30 cellular contexts compared by ENCODE assay signal in the genomic region with DNA sequence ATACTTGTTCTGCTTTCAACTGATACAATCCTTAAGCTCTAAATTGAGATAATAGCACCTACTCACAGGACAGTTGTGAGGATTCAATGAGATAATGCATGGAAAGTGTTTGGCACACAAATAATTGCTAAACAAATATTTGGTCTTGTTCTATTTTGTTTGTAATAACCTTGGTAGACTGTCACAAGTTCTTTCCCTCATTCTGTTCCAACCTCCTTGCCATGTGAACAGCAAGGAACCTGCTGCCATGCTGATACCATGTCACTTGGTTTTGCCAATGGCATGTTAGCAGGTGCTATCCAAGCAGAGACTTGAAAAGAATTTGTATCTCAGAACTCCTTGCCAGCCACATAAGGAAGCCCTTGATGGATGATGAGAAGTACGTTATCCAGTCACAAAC. TPM values are rescaled to one million over a fixed set of nuclear protein-coding genes. Genes with fewer than 3 reads are reported as not detected.
"Had no signal": no experiment of that assay in that cellular context is flagged by ENCODE, and none has a peak within 500 bp of the region (broad histone marks: within the 10 kb centered on the region; RNA-seq: fewer than 3 reads in every experiment).

No MANE protein-coding gene starts in this region.

- H3K4me1 ChIP-seq: left ventricle myocardium inferior, lower lobe of right lung, pancreas, prostate gland, sigmoid colon, stomach, testis, transverse colon had no signal

- DNase-seq: hypothalamus; immature natural killer cell; kidney; left colon; left ventricle myocardium inferior; lower lobe of right lung; mammary epithelial cell; mesenchymal stem cell; naive thymus-derived CD8-positive, alpha-beta T cell; nucleus accumbens; pancreas; posterior cingulate gyrus; retina; right cardiac atrium; sigmoid colon; small intestine; spleen; stimulated activated CD4-positive, alpha-beta T cell treated with anti-CD3 and anti-CD28 coated beads, Interleukin-2, amount 100 ng/mL, for 24 hours; stimulated activated CD4-positive, alpha-beta T cell treated with anti-CD3 and anti-CD28 coated beads, Interleukin-4, amount 100 ng/mL, for 1 hour; stimulated activated naive B cell treated with anti-CD40 and anti-IgM and Interleukin-4, amounts not matched to agents 10 μg/mL and 1 μg/mL and 100 μg/mL, for 72 hours; stimulated activated naive CD8-positive, alpha-beta T cell treated with anti-CD3 and anti-CD28 coated beads, Interleukin-15, Interleukin-2, amounts not matched to agents 100 U/mL and 50 U/mL, for 24 hours; stomach; testis; thyroid gland; transverse colon; upper lobe of left lung had no signal

- H3K27me3 ChIP-seq: pancreas, sigmoid colon, spleen, stomach, testis, thyroid gland, transverse colon, upper lobe of left lung had no signal

- H3K9me3 ChIP-seq: left ventricle myocardium inferior, lower lobe of right lung, pancreas, prostate gland, sigmoid colon, spleen, stomach, testis, thyroid gland, transverse colon, upper lobe of left lung had no signal

- H3K27ac ChIP-seq: left ventricle myocardium inferior, lower lobe of right lung, pancreas, prostate gland, sigmoid colon, spleen, stomach, testis, thyroid gland, transverse colon, upper lobe of left lung had no signal

- H3K4me3 ChIP-seq: left ventricle myocardium inferior, lower lobe of right lung, pancreas, prostate gland, sigmoid colon, spleen, stomach, testis, thyroid gland, transverse colon, upper lobe of left lung had no signal

- H3K36me3 ChIP-seq: left ventricle myocardium inferior, lower lobe of right lung, pancreas, prostate gland, sigmoid colon, spleen, stomach, thyroid gland, transverse colon, upper lobe of left lung had no signal

RNA-seq across cellular contexts. Expression of gene TECTB, which starts 24.8 kb away (rescaled TPM):
- total RNA-seq: kidney; left colon; left ventricle myocardium inferior; lower lobe of right lung; mammary epithelial cell; mucosa of gallbladder; naive thymus-derived CD8-positive, alpha-beta T cell; neural crest cell; osteoblast; pancreas; prostate gland; right cardiac atrium; sigmoid colon; spleen; stomach; transverse colon; upper lobe of left lung had no signal
- polyA plus RNA-seq: immature natural killer cell; mammary epithelial cell; naive thymus-derived CD8-positive, alpha-beta T cell; pancreas; right cardiac atrium; sigmoid colon; spleen; stomach had no signal
